ENCODE assay signal across 10 cellular contexts in genomic region chr17:2749058-2749783, GRCh38. TPM values are rescaled to one million over a fixed set of nuclear protein-coding genes. Genes with fewer than 3 reads are reported as not detected.
DNase-seq lines count a peak whose midpoint lies in the region; TF ChIP-seq lines count a peak whose summit lies in the region.
"Had no signal": no experiment of that assay in that cellular context is flagged by ENCODE, and none has a peak within 500 bp of the region (broad histone marks: within the 10 kb centered on the region; RNA-seq: fewer than 3 reads in every experiment).

CCDC92B (minus strand) TSS chr17:2749652; CDS start chr17:2735145, 14,507 bp downstream.

- no peak within 1 kb of the TSS for H3K27ac ChIP-seq in OCI-LY1 (ENCODE audit: low read depth, low read length, poor library complexity, severe bottlenecking)
- H3K27ac ChIP-seq in temporal lobe (ENCODE audit: low read depth, low read length) = peak within 1 kb of the TSS; percentile 17
- H3K27ac ChIP-seq: neutrophil had no signal

- H3K9me3 ChIP-seq in OCI-LY1 (ENCODE audit: low read length) = no peaks in the 10 kb centered on the region
- H3K9me3 ChIP-seq: neutrophil had no signal

- H2AFZ ChIP-seq in OCI-LY1 (ENCODE audit: low read length) = no peak within 1 kb of the TSS

- H3K36me3 ChIP-seq in OCI-LY1 (ENCODE audit: insufficient read depth, low read length) = no peaks in the 10 kb centered on the region
- H3K36me3 ChIP-seq: neutrophil had no signal

- no peaks in the 10 kb centered on the region for H3K79me2 ChIP-seq in OCI-LY1 (ENCODE audit: insufficient read depth, low read length)

- no peaks in the 10 kb centered on the region for H3K9me2 ChIP-seq in OCI-LY1 (ENCODE audit: low read depth, low read length)

- H4K20me1 ChIP-seq in OCI-LY1 (ENCODE audit: insufficient read depth, low read length) = no peaks in the 10 kb centered on the region

- TF ChIP-seq CTCF in OCI-LY1 (IDR thresholded peaks at IDR 0.05; ENCODE audit: low read length) = no peak

- H3K4me3 ChIP-seq in OCI-LY1 (ENCODE audit: low read depth, low read length, poor library complexity, severe bottlenecking) = peak within 1 kb of the TSS; percentile 25
- H3K4me3 ChIP-seq in iPS-11a (ENCODE audit: low read depth, low read length) = peak within 1 kb of the TSS; percentile 65

- no peak within 1 kb of the TSS for H3K9ac ChIP-seq in OCI-LY1 (ENCODE audit: low read length)

- H3F3A ChIP-seq in OCI-LY1 (ENCODE audit: insufficient read depth, low read length) = no peaks in the 10 kb centered on the region

- H3K4me2 ChIP-seq in OCI-LY1 (ENCODE audit: low read length) = no peak within 1 kb of the TSS

- H3K27me3 ChIP-seq in OCI-LY1 (ENCODE audit: insufficient read depth, low read length) = no peaks in the 10 kb centered on the region

- peak; percentile 54 to 65 for DNase-seq in SHP77 (lab: John Stamatoyannopoulos, UW)
- no peak for DNase-seq in SHP77 treated with DMSO at 0.1 percent for 48 hours (lab: John Stamatoyannopoulos, UW)
- DNase-seq in SKM-1 treated with dmso at 0.1 percent for 144 hours (lab: John Stamatoyannopoulos, UW; ENCODE audit: unreplicated experiment) = no peak
- DNase-seq in superior temporal gyrus (ENCODE audit: extremely low spot score) = no peak
- no peak for DNase-seq in mucosa of gallbladder (ENCODE audit: low spot score)

- H3K4me1 ChIP-seq in OCI-LY1 (ENCODE audit: insufficient read depth, low read length, severe bottlenecking) = no peaks in the 10 kb centered on the region

RNA-seq across cellular contexts. Expression of gene CCDC92B, which starts in this region (rescaled TPM):
- total RNA-seq in temporal lobe = 2.2 TPM
- total RNA-seq in mucosa of gallbladder = 0.14 TPM
- total RNA-seq: glomerular endothelial cell had no signal

Comparison
In these comparisons a context has a peak if more than half of its experiments do, and no peak if none do; other contexts are left out.
1. DNase-seq: peak in SHP77 (2 of 2); none in SHP77 treated with DMSO at 0.1 percent for 48 hours (single experiment), SKM-1 treated with dmso at 0.1 percent for 144 hours (single experiment), superior temporal gyrus (single experiment) and mucosa of gallbladder (single experiment).